ENCODE assay signal across 17 cellular contexts in the genomic region with DNA sequence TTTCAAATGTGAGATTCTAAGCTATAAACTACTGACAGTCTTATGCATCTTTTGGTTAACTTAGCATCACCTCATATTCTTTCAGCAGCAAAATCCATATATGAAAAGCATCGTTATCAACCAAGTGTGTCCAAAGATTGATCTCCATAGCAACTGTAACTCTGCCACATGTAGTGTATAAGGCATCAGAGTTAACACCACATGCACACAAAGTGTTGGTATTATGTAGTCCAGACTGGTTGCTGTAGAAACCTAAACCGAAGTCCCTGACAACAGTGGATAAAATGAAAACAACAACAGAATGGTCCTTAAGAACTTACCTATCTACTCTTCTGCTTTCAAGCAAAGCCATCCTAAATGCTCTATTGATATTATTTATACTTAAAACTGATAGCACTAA. TPM values are rescaled to one million over a fixed set of nuclear protein-coding genes. Genes with fewer than 3 reads are reported as not detected.
DNase-seq lines count a peak whose midpoint lies in the region; ATAC-seq and TF ChIP-seq lines count a peak whose summit lies in the region.
"Had no signal": no experiment of that assay in that cellular context is flagged by ENCODE, and none has a peak within 500 bp of the region (broad histone marks: within the 10 kb centered on the region; RNA-seq: fewer than 3 reads in every experiment).

No MANE protein-coding gene starts in this region.

- ATAC-seq in naive B cell (ENCODE audit: low read depth in 2 of 2) (peak; percentile 50 to 62), HG02798 (IDR thresholded peaks at IDR 0.05; ENCODE audit: poor library complexity, unreplicated experiment) (no peak)
- ATAC-seq: PC-3; stimulated activated naive CD8-positive, alpha-beta T cell treated with anti-CD3 and anti-CD28 coated beads, Interleukin-15, amount 100 ng/mL, for 72 hours had no signal

- H3K4me3 Mint-ChIP-seq in naive B cell = no peak overlapping the region
- no peak overlapping the region for H3K4me3 Mint-ChIP-seq in activated T-helper 1 cell treated with anti-CD3 and anti-CD28 coated beads, Interleukin-12 subunit alpha, Interleukin-12 subunit beta, Interleukin-2, Interleukin-4 antibody, amounts not matched to agents 30 ng/mL and 10 ng/mL and 1 ng/mL, durations not matched to agents 14 hours and 24 hours and 36 hours
- H3K4me3 Mint-ChIP-seq: stimulated activated naive CD8-positive, alpha-beta T cell treated with anti-CD3 and anti-CD28 coated beads, Interleukin-15, amount 100 ng/mL, for 72 hours had no signal

- no peaks in the 10 kb centered on the region for H3K27me3 Mint-ChIP-seq in naive B cell
- no peaks in the 10 kb centered on the region for H3K27me3 Mint-ChIP-seq in activated T-helper 1 cell treated with anti-CD3 and anti-CD28 coated beads, Interleukin-12 subunit alpha, Interleukin-12 subunit beta, Interleukin-2, Interleukin-4 antibody, amounts not matched to agents 30 ng/mL and 10 ng/mL and 1 ng/mL, durations not matched to agents 14 hours and 24 hours and 36 hours (ENCODE audit: insufficient read depth)
- H3K27me3 Mint-ChIP-seq: stimulated activated naive CD8-positive, alpha-beta T cell treated with anti-CD3 and anti-CD28 coated beads, Interleukin-15, amount 100 ng/mL, for 72 hours had no signal

- H3K36me3 ChIP-seq in brain microvascular endothelial cell (replicated peaks) = no peaks in the 10 kb centered on the region

- intact Hi-C loops in activated T-helper 1 cell treated with anti-CD3 and anti-CD28 coated beads, Interleukin-12 subunit alpha, Interleukin-12 subunit beta, Interleukin-2, Interleukin-4 antibody, amounts not matched to agents 30 ng/mL and 10 ng/mL and 1 ng/mL, durations not matched to agents 14 hours and 24 hours and 36 hours (cut with micrococcal nuclease) = no loop called here

- H3K9me3 Mint-ChIP-seq in naive B cell = peaks cover 0 to 3% (median 0%) of the 10 kb centered on the region in 7 donors
- H3K9me3 Mint-ChIP-seq in activated T-helper 1 cell treated with anti-CD3 and anti-CD28 coated beads, Interleukin-12 subunit alpha, Interleukin-12 subunit beta, Interleukin-2, Interleukin-4 antibody, amounts not matched to agents 30 ng/mL and 10 ng/mL and 1 ng/mL, durations not matched to agents 14 hours and 24 hours and 36 hours = no peaks in the 10 kb centered on the region

- peaks cover 12 to 21% (median 18%) of the 10 kb centered on the region in 3 donors for H3K4me1 Mint-ChIP-seq in naive B cell
- H3K4me1 Mint-ChIP-seq in activated T-helper 1 cell treated with anti-CD3 and anti-CD28 coated beads, Interleukin-12 subunit alpha, Interleukin-12 subunit beta, Interleukin-2, Interleukin-4 antibody, amounts not matched to agents 30 ng/mL and 10 ng/mL and 1 ng/mL, durations not matched to agents 14 hours and 24 hours and 36 hours (ENCODE audit: low read depth) = no peaks in the 10 kb centered on the region
- H3K4me1 Mint-ChIP-seq: stimulated activated naive CD8-positive, alpha-beta T cell treated with anti-CD3 and anti-CD28 coated beads, Interleukin-15, amount 100 ng/mL, for 72 hours had no signal

- H3K36me3 Mint-ChIP-seq in naive B cell = peaks cover 6 to 9% of the 10 kb centered on the region in 2 donors
- H3K36me3 Mint-ChIP-seq in activated T-helper 1 cell treated with anti-CD3 and anti-CD28 coated beads, Interleukin-12 subunit alpha, Interleukin-12 subunit beta, Interleukin-2, Interleukin-4 antibody, amounts not matched to agents 30 ng/mL and 10 ng/mL and 1 ng/mL, durations not matched to agents 14 hours and 24 hours and 36 hours (ENCODE audit: low read depth) = no peaks in the 10 kb centered on the region

- no peak overlapping the region for H3K27ac ChIP-seq in brain microvascular endothelial cell

- no peaks in the 10 kb centered on the region for H3K27me3 ChIP-seq in brain microvascular endothelial cell (replicated peaks)

- peak overlapping the region in 2 of 6 donors; percentile 4 to 33 for H3K27ac Mint-ChIP-seq in naive B cell
- H3K27ac Mint-ChIP-seq in activated T-helper 1 cell treated with anti-CD3 and anti-CD28 coated beads, Interleukin-12 subunit alpha, Interleukin-12 subunit beta, Interleukin-2, Interleukin-4 antibody, amounts not matched to agents 30 ng/mL and 10 ng/mL and 1 ng/mL, durations not matched to agents 14 hours and 24 hours and 36 hours = no peak overlapping the region
- H3K27ac Mint-ChIP-seq: stimulated activated naive CD8-positive, alpha-beta T cell treated with anti-CD3 and anti-CD28 coated beads, Interleukin-15, amount 100 ng/mL, for 72 hours had no signal

- H3K4me3 ChIP-seq in brain microvascular endothelial cell (ENCODE audit: low read depth, low read length) = no peak overlapping the region

- peak; percentile 18 to 24 for DNase-seq in NCI-H526 (lab: John Stamatoyannopoulos, UW)
- DNase-seq in NCI-H526 treated with DMSO at 0.1 percent for 48 hours (lab: John Stamatoyannopoulos, UW) = no peak
- peak; percentile 21 for DNase-seq in NAMALWA (ENCODE audit: low spot score)
- DNase-seq in brain microvascular endothelial cell = peak; percentile 23
- no peak for DNase-seq in naive B cell
- DNase-seq in activated T-helper 1 cell treated with anti-CD3 and anti-CD28 coated beads, Interleukin-12 subunit alpha, Interleukin-12 subunit beta, Interleukin-2, Interleukin-4 antibody, amounts not matched to agents 30 ng/mL and 10 ng/mL and 1 ng/mL, durations not matched to agents 14 hours and 24 hours and 36 hours (ENCODE audit: low spot score) = no peak
- DNase-seq in SKM-1 treated with dmso at 0.1 percent for 144 hours (lab: John Stamatoyannopoulos, UW; ENCODE audit: unreplicated experiment) = no peak
- DNase-seq: activated effector memory CD4-positive, alpha-beta T cell treated with anti-CD3 and anti-CD28 coated beads, Interleukin-2, amount 50 U/mL, for 16 hours; amygdala; foreskin fibroblast; GDM1; IMR-90; PC-3; right cardiac atrium; stimulated activated naive CD8-positive, alpha-beta T cell treated with anti-CD3 and anti-CD28 coated beads, Interleukin-15, amount 100 ng/mL, for 72 hours; T-helper 9 cell had no signal

- in situ Hi-C loops in brain microvascular endothelial cell (cut with HindIII; ENCODE audit: low pct_ligation_motif_present, low sequenced_read_pairs) = no loop called here

- no peak for TF ChIP-seq CTCF in brain microvascular endothelial cell (IDR thresholded peaks at IDR 0.05; ENCODE audit: low read depth, low read length, missing control alignments)

RNA-seq across cellular contexts. Expression of gene PDSS2, which starts 39.6 kb away (rescaled TPM):
- polyA plus RNA-seq in naive B cell (ENCODE audit: low read depth in 6 of 6) = 10 to 100 TPM; 11.5 to 19.7 (median 16.6) TPM
- 11.8 and 14.5 TPM in 2 replicates for total RNA-seq in activated T-helper 1 cell treated with anti-CD3 and anti-CD28 coated beads, Interleukin-12 subunit alpha, Interleukin-12 subunit beta, Interleukin-2, Interleukin-4 antibody, amounts not matched to agents 30 ng/mL and 10 ng/mL and 1 ng/mL, durations not matched to agents 14 hours and 24 hours and 36 hours

Comparison
In these comparisons a context has a peak if more than half of its experiments do, and no peak if none do; other contexts are left out.
1. DNase-seq: peak in NCI-H526 (2 of 2), NAMALWA (single experiment) and brain microvascular endothelial cell (single experiment); none in NCI-H526 treated with DMSO at 0.1 percent for 48 hours (single experiment), naive B cell (single experiment), activated T-helper 1 cell treated with anti-CD3 and anti-CD28 coated beads, Interleukin-12 subunit alpha, Interleukin-12 subunit beta, Interleukin-2, Interleukin-4 antibody, amounts not matched to agents 30 ng/mL and 10 ng/mL and 1 ng/mL, durations not matched to agents 14 hours and 24 hours and 36 hours (single experiment) and SKM-1 treated with dmso at 0.1 percent for 144 hours (single experiment).